In genomic region chr2:164697688-164698290, GRCh38 we compare ENCODE assay signal across 7 cellular contexts.
DNase-seq lines count a peak whose midpoint lies in the region; ATAC-seq and TF ChIP-seq lines count a peak whose summit lies in the region.

No MANE protein-coding gene starts in this region.

- H3K4me3 ChIP-seq in Loucy (ENCODE audit: low read length, poor library complexity, severe bottlenecking), result no peak overlapping the region
- no peak overlapping the region for H3K4me3 ChIP-seq in breast epithelium

- no peaks in the 10 kb centered on the region for H3F3A ChIP-seq in Loucy (ENCODE audit: low read depth)

- no peaks in the 10 kb centered on the region for H3K79me2 ChIP-seq in Loucy (ENCODE audit: insufficient read depth, low read length)

- TF ChIP-seq POLR2A in breast epithelium (IDR thresholded peaks at IDR 0.05), result no peak

- H3K27ac ChIP-seq in breast epithelium, result no peak overlapping the region

- H3K9me3 ChIP-seq in Loucy (ENCODE audit: insufficient read depth, low read depth, low read length), result no peaks in the 10 kb centered on the region
- H3K9me3 ChIP-seq in breast epithelium, result no peaks in the 10 kb centered on the region

- H3K36me3 ChIP-seq in Loucy (ENCODE audit: insufficient read depth, low read length) (no peaks in the 10 kb centered on the region), breast epithelium (peaks cover 4% of the 10 kb centered on the region)

- no peak overlapping the region for H3K4me2 ChIP-seq in Loucy (ENCODE audit: low read depth, low read length, poor library complexity, severe bottlenecking)

- H3K36me3 Mint-ChIP-seq in osteocyte (ENCODE audit: unreplicated experiment), result peaks cover 15% of the 10 kb centered on the region
- H3K36me3 Mint-ChIP-seq in stimulated activated effector memory CD8-positive, alpha-beta T cell treated with anti-CD3 and anti-CD28 coated beads, Interleukin-12 subunit alpha, Interleukin-12 subunit beta, amount 100 ng/mL, for 72 hours, result no peaks in the 10 kb centered on the region

- H2AFZ ChIP-seq in Loucy (ENCODE audit: low read length), result no peak overlapping the region

- no peaks in the 10 kb centered on the region for H4K20me1 ChIP-seq in Loucy (ENCODE audit: insufficient read depth, low read length, poor library complexity, severe bottlenecking)

- H3K9ac ChIP-seq in Loucy (ENCODE audit: low read depth, low read length, poor library complexity, severe bottlenecking), result no peak overlapping the region

- no peaks in the 10 kb centered on the region for H3K9me3 Mint-ChIP-seq in osteocyte (ENCODE audit: unreplicated experiment)
- no peaks in the 10 kb centered on the region for H3K9me3 Mint-ChIP-seq in stimulated activated effector memory CD8-positive, alpha-beta T cell treated with anti-CD3 and anti-CD28 coated beads, Interleukin-12 subunit alpha, Interleukin-12 subunit beta, amount 100 ng/mL, for 72 hours

- TF ChIP-seq CTCF in Loucy (conservative IDR thresholded peaks at IDR 0.05; ENCODE audit: low read length) (peak; percentile 80), breast epithelium (IDR thresholded peaks at IDR 0.05) (peak; percentile 20 to 35 (median 26)), osteocyte (IDR thresholded peaks at IDR 0.05) (peak; percentile 66)

- H3K27me3 ChIP-seq in Loucy (ENCODE audit: insufficient read depth, low read length, poor library complexity, severe bottlenecking), result no peaks in the 10 kb centered on the region
- no peaks in the 10 kb centered on the region for H3K27me3 ChIP-seq in breast epithelium

- H3K4me3 Mint-ChIP-seq in osteocyte (ENCODE audit: unreplicated experiment), result no peak overlapping the region
- H3K4me3 Mint-ChIP-seq in stimulated activated effector memory CD8-positive, alpha-beta T cell treated with anti-CD3 and anti-CD28 coated beads, Interleukin-12 subunit alpha, Interleukin-12 subunit beta, amount 100 ng/mL, for 72 hours, result no peak overlapping the region

- no peak overlapping the region for H3K27ac Mint-ChIP-seq in osteocyte (ENCODE audit: unreplicated experiment)
- no peak overlapping the region for H3K27ac Mint-ChIP-seq in stimulated activated effector memory CD8-positive, alpha-beta T cell treated with anti-CD3 and anti-CD28 coated beads, Interleukin-12 subunit alpha, Interleukin-12 subunit beta, amount 100 ng/mL, for 72 hours

- peaks cover 6% of the 10 kb centered on the region for H3K4me1 ChIP-seq in Loucy (ENCODE audit: insufficient read depth, low read length, poor library complexity, severe bottlenecking)
- H3K4me1 ChIP-seq in breast epithelium, result no peaks in the 10 kb centered on the region

- peaks cover 7% of the 10 kb centered on the region for H3K4me1 Mint-ChIP-seq in osteocyte (ENCODE audit: unreplicated experiment)
- H3K4me1 Mint-ChIP-seq in stimulated activated effector memory CD8-positive, alpha-beta T cell treated with anti-CD3 and anti-CD28 coated beads, Interleukin-12 subunit alpha, Interleukin-12 subunit beta, amount 100 ng/mL, for 72 hours, result no peaks in the 10 kb centered on the region

- no peaks in the 10 kb centered on the region for H3K9me2 ChIP-seq in Loucy (replicated peaks; ENCODE audit: low read depth, low read length)

- ATAC-seq in GM18519 (IDR thresholded peaks at IDR 0.05; ENCODE audit: low FRiP score, unreplicated experiment), result peak; percentile 70
- ATAC-seq in stimulated activated effector memory CD8-positive, alpha-beta T cell treated with anti-CD3 and anti-CD28 coated beads, Interleukin-12 subunit alpha, Interleukin-12 subunit beta, amount 100 ng/mL, for 72 hours, result no peak

- H3K27me3 Mint-ChIP-seq in osteocyte (ENCODE audit: unreplicated experiment), result no peaks in the 10 kb centered on the region

- intact Hi-C loops in breast epithelium (cut with DNase I; ENCODE audit: low total_unique reads), result no loop called here

- DNase-seq in breast epithelium (ENCODE audit: low spot score in 2 of 2) (no peak), osteocyte (ENCODE audit: extremely low spot score, unreplicated experiment) (no peak), DMS79 treated with DMSO at 0.1 percent for 48 hours (lab: John Stamatoyannopoulos, UW) (no peak), HuH-7 (ENCODE audit: low spot score) (no peak)
- DNase-seq in stimulated activated effector memory CD8-positive, alpha-beta T cell treated with anti-CD3 and anti-CD28 coated beads, Interleukin-12 subunit alpha, Interleukin-12 subunit beta, amount 100 ng/mL, for 72 hours (ENCODE audit: low spot score in 2 of 2), result no peak

Comparison
In these comparisons a context has a peak if more than half of its experiments do, and no peak if none do; other contexts are left out.
1. CTCF ChIP-seq: peak in every context shown above with its lines; median percentile 80 in Loucy; 66 in osteocyte; 26 in breast epithelium.